Comparison of ENCODE assay signal across 1 cellular context in genomic region chr3:15305366-15305844, GRCh38.
TF ChIP-seq lines count a peak whose summit lies in the region.

No MANE protein-coding gene starts in this region.

TF ChIP-seq in GM12878, 131 proteins besides CTCF, POLR2A, EP300 and RAD21:
- TF ChIP-seq NFIC (IDR thresholded peaks at IDR 0.05; ENCODE audit: low read depth, low read length) (no peak), HSF1 (IDR thresholded peaks at IDR 0.05; ENCODE audit: low read depth, low read length) (no peak), E2F8 (IDR thresholded peaks at IDR 0.05; ENCODE audit: low read depth, partially characterized antibody) (no peak), BCLAF1 (IDR thresholded peaks at IDR 0.05) (no peak)
TF ChIP-seq in GM12878: peak in this region for 0.
